16 cellular contexts compared by ENCODE assay signal in genomic region chr1:81409875-81410274, GRCh38.
DNase-seq lines count a peak whose midpoint lies in the region; ATAC-seq, FAIRE-seq and TF ChIP-seq lines count a peak whose summit lies in the region.
"Had no signal": no experiment of that assay in that cellular context is flagged by ENCODE, and none has a peak within 500 bp of the region (broad histone marks: within the 10 kb centered on the region; RNA-seq: fewer than 3 reads in every experiment).

No MANE protein-coding gene starts in this region.

- no peak for TF ChIP-seq EP300 in GM12878 (IDR thresholded peaks at IDR 0.05; ENCODE audit: borderline replicate concordance in 1 of 2, control insufficient read depth in 1 of 2, low read depth in 2 of 2, low read length in 2 of 2)
- TF ChIP-seq EP300 in stomach (IDR thresholded peaks at IDR 0.05), result no peak

- H3K27me3 Mint-ChIP-seq in neural progenitor cell (ENCODE audit: insufficient read depth, low read depth), result no peaks in the 10 kb centered on the region
- H3K27me3 Mint-ChIP-seq: B cell had no signal

- POLR2A ChIA-PET in GM12878 (lab: Charles Lee), result no interaction called here

- WGBS in GM12878 (ENCODE audit: insufficient coverage, insufficient replicate concordance, low lambda C conversion rate, missing lambda C conversion rate), result 35% methylated on average over 3 of the region's 3 CpGs
- WGBS in stomach, 5 donors, result 69 to 85% (median 72%) methylated on average over 3 of the region's 3 CpGs

- H3K36me3 ChIP-seq in left ventricle myocardium inferior (no peaks in the 10 kb centered on the region), right atrium auricular region (no peaks in the 10 kb centered on the region), GM12878 (ENCODE audit: control insufficient read depth in 2 of 2, insufficient read depth in 2 of 2, low read length in 1 of 2) (no peaks in the 10 kb centered on the region), neural progenitor cell (no peaks in the 10 kb centered on the region), stomach (no peaks in the 10 kb centered on the region)
- H3K36me3 ChIP-seq: BLaER1 treated with 17β-estradiol and CSF1 and Interleukin-3, amounts not matched to agents 10 nM and 100 nM; HAP-1 had no signal

- H2AFZ ChIP-seq in GM12878 (ENCODE audit: control insufficient read depth, low read depth, low read length), result no peak overlapping the region
- no peak overlapping the region for H2AFZ ChIP-seq in neural progenitor cell (replicated peaks)

- H3K27ac ChIP-seq in left ventricle myocardium inferior (replicated peaks), result peak overlapping the region; percentile 77
- peak overlapping the region in 1 of 2 donors; percentile 73 for H3K27ac ChIP-seq in right atrium auricular region
- no peak overlapping the region for H3K27ac ChIP-seq in GM12878 (ENCODE audit: control insufficient read depth, insufficient read depth)
- no peak overlapping the region for H3K27ac ChIP-seq in neural progenitor cell
- no peak overlapping the region for H3K27ac ChIP-seq in stomach
- H3K27ac ChIP-seq: BLaER1 treated with 17β-estradiol and CSF1 and Interleukin-3, amounts not matched to agents 10 nM and 100 nM had no signal

- in situ Hi-C loops in GM12878 (cut with MboI), result no loop called here

- H3K9ac ChIP-seq in GM12878 (ENCODE audit: control insufficient read depth, insufficient read depth, low read length) (no peak overlapping the region), neural progenitor cell (no peak overlapping the region)
- H3K9ac ChIP-seq: BLaER1 treated with 17β-estradiol and CSF1 and Interleukin-3, amounts not matched to agents 10 nM and 100 nM had no signal

- no peak for TF ChIP-seq RAD21 in GM12878 (IDR thresholded peaks at IDR 0.05; ENCODE audit: insufficient read depth, low read depth, low read length)

- no peaks in the 10 kb centered on the region for H3K79me2 ChIP-seq in GM12878 (ENCODE audit: control insufficient read depth, insufficient read depth, low read length)
- H3K79me2 ChIP-seq in neural progenitor cell (ENCODE audit: low read depth), result no peaks in the 10 kb centered on the region

- no peak overlapping the region for H3K4me3 Mint-ChIP-seq in neural progenitor cell
- H3K4me3 Mint-ChIP-seq: B cell; CD8-positive, alpha-beta T cell had no signal

- no peaks in the 10 kb centered on the region for H3K36me3 Mint-ChIP-seq in neural progenitor cell
- H3K36me3 Mint-ChIP-seq: CD8-positive, alpha-beta T cell had no signal

- intact Hi-C loops in left ventricle myocardium inferior (cut with micrococcal nuclease), result loop anchor here (10.0 kb wide), 2 partner anchors 135 to 705 kb away; no protein-coding TSS in a partner anchor
- intact Hi-C loops in GM12878 (cut with micrococcal nuclease; ENCODE audit: unreplicated experiment), result loop anchor here (10.0 kb wide), 1 partner anchor 395 kb away; the partner anchor contains the start of gene ADGRL2
- intact Hi-C loops in stomach (cut with DNase I; ENCODE audit: low total_unique reads), result no loop called here

- H3K4me2 ChIP-seq in GM12878 (ENCODE audit: control insufficient read depth, insufficient read depth) (no peak overlapping the region), neural progenitor cell (no peak overlapping the region)
- H3K4me2 ChIP-seq: BLaER1 treated with 17β-estradiol and CSF1 and Interleukin-3, amounts not matched to agents 10 nM and 100 nM had no signal

- DNase-seq in left ventricle myocardium inferior (no peak), right atrium auricular region (ENCODE audit: low spot score) (no peak), GM12878 (ENCODE audit: low read depth, low spot score) (no peak), fibroblast of gingiva (ENCODE audit: low read depth) (peak; percentile 10), neural progenitor cell (ENCODE audit: low spot score) (no peak), stomach (no peak), NCI-H2081 treated with DMSO at 0.1 percent for 48 hours (lab: John Stamatoyannopoulos, UW) (no peak)
- DNase-seq: Calu3; CD8-positive, alpha-beta T cell; DMS79 treated with DMSO at 0.1 percent for 48 hours; IMR-90 had no signal

- H3K4me1 ChIP-seq in left ventricle myocardium inferior (peaks cover 64% of the 10 kb centered on the region), right atrium auricular region (peaks cover 0 to 35% of the 10 kb centered on the region in 2 donors), GM12878 (ENCODE audit: control insufficient read depth, insufficient read depth, low read length) (no peaks in the 10 kb centered on the region), neural progenitor cell (peaks cover 37% of the 10 kb centered on the region), stomach (peaks cover 0 to 16% (median 6%) of the 10 kb centered on the region in 4 donors)

- RAD21 ChIA-PET in GM12878 (lab: Charles Lee; ENCODE audit: unreplicated experiment), result no interaction called here

- H3F3A ChIP-seq in neural progenitor cell (ENCODE audit: low read depth), result peaks cover 18% of the 10 kb centered on the region

- CTCF ChIA-PET in GM12878 (lab: Yijun Ruan, JAX), result interaction anchor here (1.6 kb wide), 1 partner anchor 140 kb away, joined by 5 read pairs; no protein-coding TSS in a partner anchor

- H3K9me3 ChIP-seq in left ventricle myocardium inferior (replicated peaks) (no peaks in the 10 kb centered on the region), right atrium auricular region (no peaks in the 10 kb centered on the region), GM12878 (replicated peaks; ENCODE audit: control insufficient read depth, insufficient read depth, low read length) (no peaks in the 10 kb centered on the region), neural progenitor cell (ENCODE audit: low read depth) (no peaks in the 10 kb centered on the region), stomach (no peaks in the 10 kb centered on the region)
- H3K9me3 ChIP-seq: HAP-1 had no signal

- H3K27me3 ChIP-seq in left ventricle myocardium inferior (ENCODE audit: low read depth) (no peaks in the 10 kb centered on the region), right atrium auricular region (no peaks in the 10 kb centered on the region), GM12878 (replicated peaks in 1 of 2; ENCODE audit: control insufficient read depth in 2 of 2, insufficient read depth in 2 of 2, low read length in 1 of 2) (no peaks in the 10 kb centered on the region; a peak in 1 of 4 replicates), neural progenitor cell (no peaks in the 10 kb centered on the region), stomach (no peaks in the 10 kb centered on the region)
- H3K27me3 ChIP-seq: BLaER1 treated with 17β-estradiol and CSF1 and Interleukin-3, amounts not matched to agents 10 nM and 100 nM had no signal

- peaks cover 56% of the 10 kb centered on the region for H3K4me1 Mint-ChIP-seq in neural progenitor cell
- H3K4me1 Mint-ChIP-seq: B cell had no signal

- no peaks in the 10 kb centered on the region for H3K9me3 Mint-ChIP-seq in neural progenitor cell

- H3K4me3 ChIP-seq in left ventricle myocardium inferior (no peak overlapping the region), right atrium auricular region (no peak overlapping the region), GM12878 (no peak overlapping the region), neural progenitor cell (no peak overlapping the region), stomach (no peak overlapping the region)
- H3K4me3 ChIP-seq: BLaER1 treated with 17β-estradiol and CSF1 and Interleukin-3, amounts not matched to agents 10 nM and 100 nM; HAP-1 had no signal

- no peak for FAIRE-seq in GM12878 (lab: Jason Lieb, UNC)
- FAIRE-seq: GM12891, GM19239 had no signal

- no peak for ATAC-seq in GM12878
- ATAC-seq: CD8-positive, alpha-beta T cell had no signal

- H3K27ac Mint-ChIP-seq in neural progenitor cell, result peak overlapping the region; percentile 34
- H3K27ac Mint-ChIP-seq: B cell; CD8-positive, alpha-beta T cell had no signal

- no TSS peak for BruUV-seq in GM12878 (replicated peaks; lab: Mats Ljungman, UMichigan)

- SMC1A ChIA-PET in GM12878 (lab: Charles Lee; ENCODE audit: uncharacterized antibody, unreplicated experiment), result no interaction called here

- TF ChIP-seq CTCF in left ventricle myocardium inferior (IDR thresholded peaks at IDR 0.05; ENCODE audit: borderline replicate concordance) (no peak), right atrium auricular region (IDR thresholded peaks at IDR 0.05) (no peak), GM12878 (IDR thresholded peaks at IDR 0.05 in 2 of 3, conservative IDR thresholded peaks at IDR 0.05 in 1 of 3; ENCODE audit: control insufficient read depth in 2 of 3, extremely low read depth in 1 of 3, insufficient read depth in 1 of 3, low read depth in 3 of 3, low read length in 3 of 3) (no peak), neural progenitor cell (IDR thresholded peaks at IDR 0.05) (no peak), stomach (IDR thresholded peaks at IDR 0.05) (no peak)

- no peak for TF ChIP-seq POLR2A in GM12878 (IDR thresholded peaks at IDR 0.05; ENCODE audit: low read depth, low read length)
- no peak for TF ChIP-seq POLR2A in stomach (IDR thresholded peaks at IDR 0.05)

- H4K20me1 ChIP-seq in GM12878 (ENCODE audit: control insufficient read depth, insufficient read depth), result no peaks in the 10 kb centered on the region
- no peaks in the 10 kb centered on the region for H4K20me1 ChIP-seq in neural progenitor cell (ENCODE audit: low read depth)
- H4K20me1 ChIP-seq: BLaER1 treated with 17β-estradiol and CSF1 and Interleukin-3, amounts not matched to agents 10 nM and 100 nM had no signal

TF ChIP-seq in GM12878, 131 proteins besides CTCF, POLR2A, EP300 and RAD21:
- TF ChIP-seq RAD51 (IDR thresholded peaks at IDR 0.05) (peak; percentile 65; the same call in 1 of the 2 replicates), POLR2AphosphoS2 (IDR thresholded peaks at IDR 0.05; ENCODE audit: low read depth, low read length) (no peak), CREM (IDR thresholded peaks at IDR 0.05; ENCODE audit: low read depth) (no peak), CHD2 (IDR thresholded peaks at IDR 0.05; ENCODE audit: borderline replicate concordance, low read depth, low read length) (no peak)
